ENCODE assay signal across 19 cellular contexts in genomic region chr5:10023494-10023893, GRCh38.
DNase-seq lines count a peak whose midpoint lies in the region; ATAC-seq and TF ChIP-seq lines count a peak whose summit lies in the region.
"Had no signal": no experiment of that assay in that cellular context is flagged by ENCODE, and none has a peak within 500 bp of the region (broad histone marks: within the 10 kb centered on the region; RNA-seq: fewer than 3 reads in every experiment).

No MANE protein-coding gene starts in this region.

- dilution Hi-C loops in mammary epithelial cell (cut with HindIII; ENCODE audit: low sequenced_read_pairs) = no loop called here

- peaks cover 4% of the 10 kb centered on the region for H3K4me1 ChIP-seq in mammary epithelial cell (ENCODE audit: insufficient read depth, low read length)
- H3K4me1 ChIP-seq in RWPE2 (ENCODE audit: insufficient read depth, poor library complexity, severe bottlenecking) = peaks cover 21% of the 10 kb centered on the region
- H3K4me1 ChIP-seq: BLaER1 treated with 17β-estradiol and CSF1 and Interleukin-3, amounts not matched to agents 10 nM and 100 nM had no signal

- H3K4me2 ChIP-seq in mammary epithelial cell (ENCODE audit: insufficient read depth, low read depth, low read length) = no peak overlapping the region
- H3K4me2 ChIP-seq: A549; BLaER1 treated with 17β-estradiol and CSF1 and Interleukin-3, amounts not matched to agents 10 nM and 100 nM had no signal

- 31% methylated on average over 3 of the region's 3 CpGs for WGBS in mammary epithelial cell (ENCODE audit: low coverage, missing lambda C conversion rate)

- BruUV-seq in mammary epithelial cell (replicated peaks; lab: Mats Ljungman, UMichigan) (no TSS peak), MCF 10A (replicated peaks; lab: Mats Ljungman, UMichigan) (no TSS peak)

- H3K27me3 Mint-ChIP-seq in MCF 10A (ENCODE audit: insufficient read depth, unreplicated experiment) = no peaks in the 10 kb centered on the region
- H3K27me3 Mint-ChIP-seq: B cell; CD4-positive, alpha-beta T cell had no signal

- intact Hi-C loops in mammary epithelial cell (cut with micrococcal nuclease) = no loop called here
- intact Hi-C loops in MCF 10A (cut with micrococcal nuclease) = no loop called here

- peak; percentile 60 for DNase-seq in mammary epithelial cell
- no peak for DNase-seq in MCF 10A (ENCODE audit: unreplicated experiment)
- DNase-seq in RWPE2 (ENCODE audit: low spot score) = no peak
- peak; percentile 75 for DNase-seq in epithelial cell of esophagus (ENCODE audit: low read depth)
- DNase-seq in substantia nigra (lab: John Stamatoyannopoulos, UW) = no peak
- DNase-seq in NCI-H2107 treated with DMSO at 0.1 percent for 48 hours (lab: John Stamatoyannopoulos, UW; ENCODE audit: unreplicated experiment) = no peak
- DNase-seq: AML-193; Caco-2; Calu3; CD4-positive, alpha-beta T cell; CD8-positive, alpha-beta T cell; DMS79 treated with DMSO at 0.1 percent for 48 hours; GF-D8 had no signal

- no peak overlapping the region for H2AFZ ChIP-seq in mammary epithelial cell (ENCODE audit: low read depth, low read length)

- no peaks in the 10 kb centered on the region for H3K36me3 Mint-ChIP-seq in MCF 10A (ENCODE audit: insufficient read depth, unreplicated experiment)
- H3K36me3 Mint-ChIP-seq: CD8-positive, alpha-beta T cell had no signal

- peaks cover 3% of the 10 kb centered on the region for H3K4me1 Mint-ChIP-seq in MCF 10A (ENCODE audit: insufficient read depth, unreplicated experiment)
- H3K4me1 Mint-ChIP-seq: B cell had no signal

- no peak overlapping the region for H3K9ac ChIP-seq in mammary epithelial cell (ENCODE audit: insufficient read depth, low read length)
- H3K9ac ChIP-seq: BLaER1 treated with 17β-estradiol and CSF1 and Interleukin-3, amounts not matched to agents 10 nM and 100 nM had no signal

- H3K4me3 ChIP-seq in mammary epithelial cell (replicated peaks in 1 of 3; ENCODE audit: insufficient read depth in 1 of 3, low read depth in 2 of 3, low read length in 3 of 3) (no peak overlapping the region), RWPE2 (ENCODE audit: severe bottlenecking) (no peak overlapping the region), epithelial cell of esophagus (ENCODE audit: low read length) (no peak overlapping the region)
- H3K4me3 ChIP-seq: A549; BLaER1 treated with 17β-estradiol and CSF1 and Interleukin-3, amounts not matched to agents 10 nM and 100 nM had no signal

- H3K36me3 ChIP-seq in mammary epithelial cell (ENCODE audit: insufficient read depth, low read length) (no peaks in the 10 kb centered on the region), RWPE2 (ENCODE audit: low read depth) (no peaks in the 10 kb centered on the region)
- H3K36me3 ChIP-seq: BLaER1 treated with 17β-estradiol and CSF1 and Interleukin-3, amounts not matched to agents 10 nM and 100 nM had no signal

- H3K79me2 ChIP-seq in mammary epithelial cell (ENCODE audit: insufficient read depth, low read length) = no peaks in the 10 kb centered on the region

- H3K27ac ChIP-seq in mammary epithelial cell (ENCODE audit: insufficient read depth, low read depth, low read length) (no peak overlapping the region), RWPE2 (ENCODE audit: poor library complexity, severe bottlenecking) (peak overlapping the region; percentile 11), substantia nigra (ENCODE audit: low read depth, low read length, poor library complexity, severe bottlenecking) (no peak overlapping the region)
- H3K27ac ChIP-seq: 22Rv1; A549; BLaER1 treated with 17β-estradiol and CSF1 and Interleukin-3, amounts not matched to agents 10 nM and 100 nM; C4-2B had no signal

- H3K9me3 Mint-ChIP-seq in MCF 10A (ENCODE audit: unreplicated experiment) = peaks cover 20% of the 10 kb centered on the region

- TF ChIP-seq CTCF in mammary epithelial cell (conservative IDR thresholded peaks at IDR 0.05 in 1 of 2, IDR thresholded peaks at IDR 0.05 in 1 of 2; ENCODE audit: extremely low read depth in 1 of 2, insufficient read depth in 1 of 2, low read depth in 1 of 2, low read length in 2 of 2) (no peak), MCF 10A (IDR thresholded peaks at IDR 0.05; ENCODE audit: unreplicated experiment) (no peak), RWPE2 (IDR thresholded peaks at IDR 0.05; ENCODE audit: poor library complexity, severe bottlenecking) (no peak), epithelial cell of esophagus (IDR thresholded peaks at IDR 0.05; ENCODE audit: insufficient read depth, low read depth, low read length, missing control alignments) (no peak)

- peak; percentile 71 for ATAC-seq in RWPE2 (ENCODE audit: low read depth)
- ATAC-seq in GM21528 (IDR thresholded peaks at IDR 0.05; ENCODE audit: low FRiP score, unreplicated experiment) = no peak
- ATAC-seq: A549; CD8-positive, alpha-beta T cell had no signal

- H3K4me3 Mint-ChIP-seq in MCF 10A (ENCODE audit: unreplicated experiment) = no peak overlapping the region
- H3K4me3 Mint-ChIP-seq: B cell; CD4-positive, alpha-beta T cell; CD8-positive, alpha-beta T cell had no signal

- no peaks in the 10 kb centered on the region for H4K20me1 ChIP-seq in mammary epithelial cell (ENCODE audit: insufficient read depth, low read length)
- H4K20me1 ChIP-seq: BLaER1 treated with 17β-estradiol and CSF1 and Interleukin-3, amounts not matched to agents 10 nM and 100 nM had no signal

- CTCF ChIA-PET in mammary epithelial cell (lab: Charles Lee; ENCODE audit: low non-redundant PET) (no interaction called here), MCF 10A (lab: Yijun Ruan, JAX) (no interaction called here)

- H3K27ac Mint-ChIP-seq in MCF 10A (ENCODE audit: low read depth, unreplicated experiment) = no peak overlapping the region
- H3K27ac Mint-ChIP-seq: B cell; CD4-positive, alpha-beta T cell; CD8-positive, alpha-beta T cell had no signal

- H3K9me3 ChIP-seq in mammary epithelial cell (replicated peaks; ENCODE audit: insufficient read depth, low read length) (no peaks in the 10 kb centered on the region), RWPE2 (ENCODE audit: severe bottlenecking) (peaks cover 2% of the 10 kb centered on the region)

- POLR2A ChIA-PET in MCF 10A (lab: Yijun Ruan, JAX) = no interaction called here

- in situ Hi-C loops in mammary epithelial cell (cut with MboI; ENCODE audit: low sequenced_read_pairs in 2 of 2) = no loop called here

- H3K27me3 ChIP-seq in mammary epithelial cell (ENCODE audit: insufficient read depth, low read length) (no peaks in the 10 kb centered on the region), RWPE2 (ENCODE audit: insufficient read depth, poor library complexity, severe bottlenecking) (no peaks in the 10 kb centered on the region)
- H3K27me3 ChIP-seq: BLaER1 treated with 17β-estradiol and CSF1 and Interleukin-3, amounts not matched to agents 10 nM and 100 nM had no signal

Comparison
In these comparisons a context has a peak if more than half of its experiments do, and no peak if none do; other contexts are left out.
1. DNase-seq: peak in mammary epithelial cell (single experiment) and epithelial cell of esophagus (single experiment); none in MCF 10A (single experiment), RWPE2 (single experiment), substantia nigra (0 of 49) and NCI-H2107 treated with DMSO at 0.1 percent for 48 hours (single experiment).